9 cellular contexts compared by ENCODE assay signal in the genomic region with DNA sequence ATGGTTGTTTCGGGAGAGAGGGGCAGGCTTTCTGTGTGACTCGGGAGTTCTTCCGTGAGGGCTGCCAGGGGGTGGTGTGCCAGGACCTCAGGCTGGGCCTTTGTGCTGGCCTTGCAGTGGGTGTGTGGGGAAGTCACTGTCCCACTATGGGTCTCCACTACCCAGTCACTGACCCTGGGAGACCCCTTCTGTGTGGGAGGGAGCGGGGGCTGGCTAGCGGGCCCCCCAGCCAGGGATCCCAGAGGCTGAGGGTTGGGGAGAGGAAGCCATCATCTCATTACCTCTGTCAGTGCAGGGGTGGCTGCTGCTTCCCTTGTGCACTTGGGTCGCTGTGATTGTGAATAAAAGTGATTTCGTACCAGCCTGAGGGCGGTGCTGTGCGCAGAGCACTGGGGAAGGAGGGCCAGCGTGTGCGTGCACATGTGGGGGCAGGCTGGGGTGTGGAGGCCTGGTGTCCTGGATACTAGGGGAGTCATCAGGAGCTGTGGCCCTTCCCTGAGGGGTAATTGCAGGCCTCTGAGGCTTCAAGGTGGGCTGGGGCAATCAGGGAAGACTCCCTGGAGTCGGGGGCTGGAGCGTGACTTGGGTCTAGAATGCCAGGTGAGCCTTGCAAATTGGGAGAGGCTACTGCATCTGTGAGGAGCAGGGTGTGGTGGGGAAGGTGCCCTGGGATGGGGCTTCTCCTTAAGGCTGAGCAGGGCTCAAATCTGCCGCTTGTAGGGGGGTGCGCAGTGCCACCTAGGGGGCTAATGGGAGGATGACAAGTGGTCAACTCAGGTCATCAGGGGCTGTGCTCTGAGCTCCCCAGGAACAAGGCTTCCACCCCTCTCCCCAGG.
DNase-seq lines count a peak whose midpoint lies in the region; ATAC-seq and TF ChIP-seq lines count a peak whose summit lies in the region.
"Had no signal": no experiment of that assay in that cellular context is flagged by ENCODE, and none has a peak within 500 bp of the region (broad histone marks: within the 10 kb centered on the region; RNA-seq: fewer than 3 reads in every experiment).

No MANE protein-coding gene starts in this region.

- 79 to 85% (median 85%) methylated on average over 11 to 15 of the region's 15 CpGs for WGBS in heart left ventricle, 4 donors

- H3K27ac Mint-ChIP-seq in activated T-cell treated with anti-CD3 and anti-CD28 coated beads, Interleukin-2, amount 50 U/mL, for 72 hours = no peak overlapping the region

- DNase-seq in ELF-1 (ENCODE audit: low read depth, low spot score) (peak; percentile 76), NCI-H82 (lab: John Stamatoyannopoulos, UW) (peak; percentile 72), heart left ventricle (no peak), medulla oblongata (ENCODE audit: extremely low spot score) (no peak)
- peak; percentile 49 to 59 for DNase-seq in activated T-cell treated with anti-CD3 and anti-CD28 coated beads, Interleukin-2, amount 50 U/mL, for 72 hours
- DNase-seq in stimulated activated CD4-positive, alpha-beta T cell treated with anti-CD3 and anti-CD28 coated beads, Interleukin-15, amount 100 ng/mL, for 24 hours = peak; percentile 67

- TF ChIP-seq POLR2A in heart left ventricle (IDR thresholded peaks at IDR 0.05) = no peak

- H3K4me1 Mint-ChIP-seq in activated T-cell treated with anti-CD3 and anti-CD28 coated beads, Interleukin-2, amount 50 U/mL, for 72 hours (ENCODE audit: low read depth) = no peaks in the 10 kb centered on the region

- ATAC-seq in GM21825 (IDR thresholded peaks at IDR 0.05; ENCODE audit: unreplicated experiment) = peak; percentile 59
- ATAC-seq in activated T-cell treated with anti-CD3 and anti-CD28 coated beads, Interleukin-2, amount 50 U/mL, for 72 hours (replicated peaks in 1 of 2) = peak; percentile 65 to 79
- peak in 3 of 4 donors; percentile 42 to 53 (median 50) for ATAC-seq in heart left ventricle
- no peak for ATAC-seq in GM18858 (IDR thresholded peaks at IDR 0.05; ENCODE audit: unreplicated experiment)

- TF ChIP-seq CTCF in heart left ventricle (IDR thresholded peaks at IDR 0.05) = peak; percentile 35 to 66 (median 54)

- no peaks in the 10 kb centered on the region for H3K27me3 ChIP-seq in heart left ventricle
- H3K27me3 ChIP-seq: ovary had no signal

- no peak overlapping the region for H3K27ac ChIP-seq in heart left ventricle
- H3K27ac ChIP-seq: ovary had no signal

- no peak overlapping the region for H3K4me3 ChIP-seq in heart left ventricle
- H3K4me3 ChIP-seq: ovary had no signal

- H3K9me3 Mint-ChIP-seq in activated T-cell treated with anti-CD3 and anti-CD28 coated beads, Interleukin-2, amount 50 U/mL, for 72 hours = no peaks in the 10 kb centered on the region

- H3K36me3 Mint-ChIP-seq in activated T-cell treated with anti-CD3 and anti-CD28 coated beads, Interleukin-2, amount 50 U/mL, for 72 hours (ENCODE audit: insufficient read depth in 2 of 2) = no peaks in the 10 kb centered on the region

- peaks cover 0 to 5% (median 0%) of the 10 kb centered on the region in 12 donors for H3K9me3 ChIP-seq in heart left ventricle
- H3K9me3 ChIP-seq: ovary had no signal

- H3K4me1 ChIP-seq in heart left ventricle = peaks cover 0 to 14% (median 2%) of the 10 kb centered on the region in 12 donors

- intact Hi-C loops in heart left ventricle (cut with DNase I) = loop anchor here in 9 of 10 donors (5.0 to 10.0 kb wide), 4 partner anchors 175 to 282 kb away; no protein-coding TSS in a partner anchor

- no peaks in the 10 kb centered on the region for H3K27me3 Mint-ChIP-seq in activated T-cell treated with anti-CD3 and anti-CD28 coated beads, Interleukin-2, amount 50 U/mL, for 72 hours (ENCODE audit: low read depth)

- H3K36me3 ChIP-seq in heart left ventricle = peaks cover 0 to 3% (median 0%) of the 10 kb centered on the region in 9 donors
- H3K36me3 ChIP-seq: ovary had no signal

- H3K4me3 Mint-ChIP-seq in activated T-cell treated with anti-CD3 and anti-CD28 coated beads, Interleukin-2, amount 50 U/mL, for 72 hours = no peak overlapping the region

Comparison
In these comparisons a context has a peak if more than half of its experiments do, and no peak if none do; other contexts are left out.
1. DNase-seq: peak in ELF-1 (single experiment), NCI-H82 (single experiment), activated T-cell treated with anti-CD3 and anti-CD28 coated beads, Interleukin-2, amount 50 U/mL, for 72 hours (2 of 2) and stimulated activated CD4-positive, alpha-beta T cell treated with anti-CD3 and anti-CD28 coated beads, Interleukin-15, amount 100 ng/mL, for 24 hours (single experiment); none in heart left ventricle (0 of 5) and medulla oblongata (single experiment).